ENCODE assay signal across 9 cellular contexts in the genomic region with DNA sequence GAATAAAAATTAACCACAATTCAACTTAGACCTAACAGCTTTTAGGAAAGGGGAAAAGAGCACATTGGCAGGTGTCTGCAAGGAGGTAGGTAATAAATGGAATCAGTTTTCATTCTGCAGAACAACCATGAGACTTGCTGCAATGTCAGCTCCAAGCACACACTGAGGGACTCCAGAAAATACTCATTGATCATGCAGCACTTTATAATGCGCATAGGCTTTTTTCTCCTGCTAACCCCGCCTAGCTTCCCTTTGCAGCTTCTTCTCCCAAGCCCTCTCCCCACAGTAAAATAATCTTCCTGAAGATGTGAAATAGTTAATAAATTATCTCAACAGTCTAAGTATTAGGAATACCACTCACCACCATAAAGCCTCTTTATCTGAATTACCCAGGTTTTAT. TPM values are rescaled to one million over a fixed set of nuclear protein-coding genes. Genes with fewer than 3 reads are reported as not detected.
DNase-seq lines count a peak whose midpoint lies in the region; ATAC-seq and TF ChIP-seq lines count a peak whose summit lies in the region.
"Had no signal": no experiment of that assay in that cellular context is flagged by ENCODE, and none has a peak within 500 bp of the region (broad histone marks: within the 10 kb centered on the region; RNA-seq: fewer than 3 reads in every experiment).

No MANE protein-coding gene starts in this region.

- peak overlapping the region; percentile 53 for H3K4me3 Mint-ChIP-seq in osteocyte (ENCODE audit: unreplicated experiment)
- H3K4me3 Mint-ChIP-seq in stimulated activated memory B cell treated with anti-CD40 and anti-IgM and Interleukin-4, amounts not matched to agents 10 μg/mL and 1 μg/mL and 100 μg/mL, for 72 hours, result no peak overlapping the region

- no peaks in the 10 kb centered on the region for H3K27me3 Mint-ChIP-seq in osteocyte (ENCODE audit: unreplicated experiment)
- no peaks in the 10 kb centered on the region for H3K27me3 Mint-ChIP-seq in stimulated activated memory B cell treated with anti-CD40 and anti-IgM and Interleukin-4, amounts not matched to agents 10 μg/mL and 1 μg/mL and 100 μg/mL, for 72 hours

- no peaks in the 10 kb centered on the region for H3K9me3 Mint-ChIP-seq in osteocyte (ENCODE audit: unreplicated experiment)
- H3K9me3 Mint-ChIP-seq in stimulated activated memory B cell treated with anti-CD40 and anti-IgM and Interleukin-4, amounts not matched to agents 10 μg/mL and 1 μg/mL and 100 μg/mL, for 72 hours, result no peaks in the 10 kb centered on the region

- peak overlapping the region in 54 of 59 donors; percentile 31 to 89 (median 66) for H3K4me3 ChIP-seq in dorsolateral prefrontal cortex

- DNase-seq in NCI-H2029 treated with DMSO at 0.1 percent for 48 hours (lab: John Stamatoyannopoulos, UW) (peak; percentile 12), NCI-H2029 (lab: John Stamatoyannopoulos, UW) (no peak), NCI-H2107 treated with DMSO at 0.1 percent for 48 hours (lab: John Stamatoyannopoulos, UW; ENCODE audit: unreplicated experiment) (peak; percentile 22), dorsolateral prefrontal cortex (no peak), osteocyte (ENCODE audit: extremely low spot score, unreplicated experiment) (no peak), NCI-H1048 (lab: John Stamatoyannopoulos, UW) (no peak)
- DNase-seq: NCI-H2171 had no signal

- peak overlapping the region in 21 of 59 donors; percentile 11 to 90 (median 78) for H3K27ac ChIP-seq in dorsolateral prefrontal cortex

- H3K36me3 Mint-ChIP-seq in osteocyte (ENCODE audit: unreplicated experiment), result no peaks in the 10 kb centered on the region
- peaks cover 11% of the 10 kb centered on the region for H3K36me3 Mint-ChIP-seq in stimulated activated memory B cell treated with anti-CD40 and anti-IgM and Interleukin-4, amounts not matched to agents 10 μg/mL and 1 μg/mL and 100 μg/mL, for 72 hours

- no peaks in the 10 kb centered on the region for H3K27me3 ChIP-seq in dorsolateral prefrontal cortex

- H3K4me1 Mint-ChIP-seq in osteocyte (ENCODE audit: unreplicated experiment), result peaks cover 32% of the 10 kb centered on the region
- H3K4me1 Mint-ChIP-seq in stimulated activated memory B cell treated with anti-CD40 and anti-IgM and Interleukin-4, amounts not matched to agents 10 μg/mL and 1 μg/mL and 100 μg/mL, for 72 hours, result peaks cover 38% of the 10 kb centered on the region

- no peak for ATAC-seq in stimulated activated memory B cell treated with anti-CD40 and anti-IgM and Interleukin-4, amounts not matched to agents 10 μg/mL and 1 μg/mL and 100 μg/mL, for 72 hours
- no peak for ATAC-seq in HG03571 (IDR thresholded peaks at IDR 0.05; ENCODE audit: unreplicated experiment)

- peak overlapping the region; percentile 52 for H3K27ac Mint-ChIP-seq in osteocyte (ENCODE audit: unreplicated experiment)
- H3K27ac Mint-ChIP-seq in stimulated activated memory B cell treated with anti-CD40 and anti-IgM and Interleukin-4, amounts not matched to agents 10 μg/mL and 1 μg/mL and 100 μg/mL, for 72 hours, result no peak overlapping the region

- intact Hi-C loops in dorsolateral prefrontal cortex (cut with DNase I), result loop anchor here in 1 of 2 donors (2.0 kb wide), 1 partner anchor 37 kb away; the partner anchor contains the start of gene ANKRD17

- no peak for TF ChIP-seq CTCF in dorsolateral prefrontal cortex (IDR thresholded peaks at IDR 0.05 in 54 of 56, conservative IDR thresholded peaks at IDR 0.05 in 2 of 56; ENCODE audit: low read depth in 1 of 56, partially characterized antibody in 56 of 56)
- no peak for TF ChIP-seq CTCF in osteocyte (IDR thresholded peaks at IDR 0.05)

RNA-seq across cellular contexts. Expression of gene ANKRD17, which starts 36.9 kb away (rescaled TPM):
- total RNA-seq in dorsolateral prefrontal cortex (100 to 1,000 TPM in 88 of 120 experiments, 10 to 100 TPM in 32; 75.6 to 126 (median 105) TPM), osteocyte (68.5 and 76.0 TPM in 2 replicates)

Comparison
In these comparisons a context has a peak if more than half of its experiments do, and no peak if none do; other contexts are left out.
1. DNase-seq: peak in NCI-H2029 treated with DMSO at 0.1 percent for 48 hours (single experiment) and NCI-H2107 treated with DMSO at 0.1 percent for 48 hours (single experiment); none in NCI-H2029 (single experiment), dorsolateral prefrontal cortex (0 of 10), osteocyte (single experiment) and NCI-H1048 (single experiment).